8 cellular contexts compared by ENCODE assay signal in the genomic region with DNA sequence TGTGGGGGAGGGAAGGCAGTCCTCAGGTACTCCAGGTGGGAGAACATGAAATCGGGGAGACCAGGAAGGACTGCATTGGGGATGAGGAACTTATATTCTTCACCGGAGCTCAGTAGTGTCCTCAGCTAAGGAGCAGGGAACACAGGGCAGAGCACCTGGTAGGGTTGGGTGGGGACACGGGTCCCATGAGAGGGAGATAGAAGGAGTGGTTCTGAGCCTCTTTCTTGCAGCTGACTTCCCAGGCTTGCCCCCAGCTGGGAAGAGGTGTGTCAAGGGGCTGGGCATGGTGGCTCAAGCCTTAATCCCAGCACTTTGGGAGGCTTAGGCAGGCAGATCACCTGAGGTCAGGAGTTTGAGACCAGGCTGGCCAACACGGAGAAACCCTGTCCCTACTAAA. TPM values are rescaled to one million over a fixed set of nuclear protein-coding genes. Genes with fewer than 3 reads are reported as not detected.
DNase-seq lines count a peak whose midpoint lies in the region; ATAC-seq, FAIRE-seq and TF ChIP-seq lines count a peak whose summit lies in the region.

No MANE protein-coding gene starts in this region.

- no peak for DNase-seq in activated CD4-positive, alpha-beta T cell treated with anti-CD3 and anti-CD28 coated beads, Interleukin-2, amount 10 ng/mL, durations not matched to agents 7 days and 5 days
- no peak for DNase-seq in activated CD4-positive, alpha-beta T cell treated with anti-CD3 and anti-CD28 coated beads, Interleukin-2, amount 50 U/mL, for 48 hours
- DNase-seq in activated naive CD8-positive, alpha-beta T cell treated with anti-CD3 and anti-CD28 coated beads, Interleukin-2, amount 50 U/mL, for 24 hours = no peak
- peak; percentile 45 for DNase-seq in kidney
- DNase-seq in suprapubic skin (ENCODE audit: low spot score in 2 of 2) = no peak
- DNase-seq in DMS 273 treated with DMSO at 0.1 percent for 48 hours (lab: John Stamatoyannopoulos, UW) = no peak
- DNase-seq in HK-2 (ENCODE audit: unreplicated experiment) = no peak

- H3K9ac ChIP-seq in kidney (ENCODE audit: low read length in 2 of 2) = peak overlapping the region in 1 of 2 donors; percentile 82

- H3K4me1 ChIP-seq in kidney (ENCODE audit: control insufficient read depth in 1 of 2, insufficient read depth in 1 of 2, low read depth in 1 of 2, low read length in 2 of 2) (peaks cover 9 to 35% of the 10 kb centered on the region in 2 donors), suprapubic skin (peaks cover 92% of the 10 kb centered on the region)

- intact Hi-C loops in kidney (cut with DNase I) = no loop called here

- no peak for FAIRE-seq in kidney (lab: Jason Lieb, UNC)

- no peak for TF ChIP-seq POLR2A in suprapubic skin (IDR thresholded peaks at IDR 0.05)

- H3K27ac Mint-ChIP-seq in activated CD4-positive, alpha-beta T cell treated with anti-CD3 and anti-CD28 coated beads, Interleukin-2, amount 10 ng/mL, durations not matched to agents 7 days and 5 days = peak overlapping the region; percentile 88
- peak overlapping the region; percentile 91 for H3K27ac Mint-ChIP-seq in activated naive CD8-positive, alpha-beta T cell treated with anti-CD3 and anti-CD28 coated beads, Interleukin-2, amount 50 U/mL, for 24 hours

- no peaks in the 10 kb centered on the region for H3K9me3 Mint-ChIP-seq in activated CD4-positive, alpha-beta T cell treated with anti-CD3 and anti-CD28 coated beads, Interleukin-2, amount 10 ng/mL, durations not matched to agents 7 days and 5 days
- H3K9me3 Mint-ChIP-seq in activated naive CD8-positive, alpha-beta T cell treated with anti-CD3 and anti-CD28 coated beads, Interleukin-2, amount 50 U/mL, for 24 hours = no peaks in the 10 kb centered on the region

- peaks cover 15% of the 10 kb centered on the region for H3K27me3 Mint-ChIP-seq in activated CD4-positive, alpha-beta T cell treated with anti-CD3 and anti-CD28 coated beads, Interleukin-2, amount 10 ng/mL, durations not matched to agents 7 days and 5 days
- peaks cover 5% of the 10 kb centered on the region for H3K27me3 Mint-ChIP-seq in activated naive CD8-positive, alpha-beta T cell treated with anti-CD3 and anti-CD28 coated beads, Interleukin-2, amount 50 U/mL, for 24 hours

- no peak for ATAC-seq in activated naive CD8-positive, alpha-beta T cell treated with anti-CD3 and anti-CD28 coated beads, Interleukin-2, amount 50 U/mL, for 24 hours
- ATAC-seq in GM18511 (IDR thresholded peaks at IDR 0.05; ENCODE audit: unreplicated experiment) = no peak

- H3K27ac ChIP-seq in kidney (ENCODE audit: low read depth in 2 of 2, low read length in 2 of 2) (peak overlapping the region; percentile 34 to 83), suprapubic skin (peak overlapping the region; percentile 85)

- POLR2A ChIA-PET in activated CD4-positive, alpha-beta T cell treated with anti-CD3 and anti-CD28 coated beads, Interleukin-2, amount 10 ng/mL, durations not matched to agents 7 days and 5 days (lab: Charles Lee) = interaction anchor here (1.7 kb wide), 1 partner anchor 18 kb away, joined by 7 read pairs; the partner anchor contains the start of gene TMEM208

- H3K36me3 ChIP-seq in kidney (ENCODE audit: control insufficient read depth in 1 of 2, insufficient read depth in 2 of 2, low read length in 2 of 2) = no peaks in the 10 kb centered on the region
- H3K36me3 ChIP-seq in suprapubic skin = no peaks in the 10 kb centered on the region

- 67% methylated on average over 4 of the region's 4 CpGs for WGBS in suprapubic skin

- H3K4me1 Mint-ChIP-seq in activated CD4-positive, alpha-beta T cell treated with anti-CD3 and anti-CD28 coated beads, Interleukin-2, amount 10 ng/mL, durations not matched to agents 7 days and 5 days = peaks cover 51% of the 10 kb centered on the region
- peaks cover 67% of the 10 kb centered on the region for H3K4me1 Mint-ChIP-seq in activated naive CD8-positive, alpha-beta T cell treated with anti-CD3 and anti-CD28 coated beads, Interleukin-2, amount 50 U/mL, for 24 hours

- no peak overlapping the region for H3K4me3 ChIP-seq in kidney (ENCODE audit: low read length in 2 of 2)
- H3K4me3 ChIP-seq in suprapubic skin = peak overlapping the region; percentile 89

- H3K4me3 Mint-ChIP-seq in activated CD4-positive, alpha-beta T cell treated with anti-CD3 and anti-CD28 coated beads, Interleukin-2, amount 10 ng/mL, durations not matched to agents 7 days and 5 days = peak overlapping the region; percentile 91
- peak overlapping the region; percentile 89 for H3K4me3 Mint-ChIP-seq in activated naive CD8-positive, alpha-beta T cell treated with anti-CD3 and anti-CD28 coated beads, Interleukin-2, amount 50 U/mL, for 24 hours

- no peaks in the 10 kb centered on the region for H3K36me3 Mint-ChIP-seq in activated CD4-positive, alpha-beta T cell treated with anti-CD3 and anti-CD28 coated beads, Interleukin-2, amount 10 ng/mL, durations not matched to agents 7 days and 5 days (ENCODE audit: low read depth)
- H3K36me3 Mint-ChIP-seq in activated naive CD8-positive, alpha-beta T cell treated with anti-CD3 and anti-CD28 coated beads, Interleukin-2, amount 50 U/mL, for 24 hours (ENCODE audit: low read depth) = peaks cover 3% of the 10 kb centered on the region

- H3K9me3 ChIP-seq in kidney (ENCODE audit: control insufficient read depth in 1 of 2, low read length in 2 of 2) (no peaks in the 10 kb centered on the region), suprapubic skin (no peaks in the 10 kb centered on the region)

- TF ChIP-seq CTCF in kidney (IDR thresholded peaks at IDR 0.05; ENCODE audit: borderline replicate concordance, extremely low read depth, insufficient read depth) (no peak), suprapubic skin (IDR thresholded peaks at IDR 0.05) (no peak)

- no peak for TF ChIP-seq EP300 in suprapubic skin (IDR thresholded peaks at IDR 0.05)

- peaks cover 21% of the 10 kb centered on the region for H3K27me3 ChIP-seq in suprapubic skin

- CTCF ChIA-PET in activated CD4-positive, alpha-beta T cell treated with anti-CD3 and anti-CD28 coated beads, Interleukin-2, amount 10 ng/mL, durations not matched to agents 7 days and 5 days (lab: Charles Lee) = interaction anchor here (0.7 to 4.6 kb wide), 13 partner anchors 9 to 276 kb away, joined by 3 to 24 read pairs (median 3); partner anchors contain the start of genes ATP6V0D1, HSD11B2 and TMEM208

RNA-seq across cellular contexts. Expression of gene FHOD1, which starts 2.1 kb away (rescaled TPM):
- total RNA-seq in activated CD4-positive, alpha-beta T cell treated with anti-CD3 and anti-CD28 coated beads, Interleukin-2, amount 10 ng/mL, durations not matched to agents 7 days and 5 days = 10 to 100 TPM; 59.2 to 62.0 TPM
- total RNA-seq in kidney (30.4 TPM), suprapubic skin (10 to 100 TPM in 3 of 4 donors, 1 to 10 TPM in 1; 7.7 to 28.8 (median 15.3) TPM)
- 21.0 TPM for polyA plus RNA-seq in kidney (ENCODE audit: insufficient read depth, low read depth, low replicate concordance)

RNA-seq across cellular contexts. Expression of gene SLC9A5, which starts 3.6 kb away (rescaled TPM):
- total RNA-seq in activated CD4-positive, alpha-beta T cell treated with anti-CD3 and anti-CD28 coated beads, Interleukin-2, amount 10 ng/mL, durations not matched to agents 7 days and 5 days = 1 to 10 TPM; 1.5 to 2.0 TPM
- total RNA-seq in kidney (1.1 TPM), suprapubic skin (under 1 TPM; 0.26 to 0.64 (median 0.43) TPM)
- 0.92 TPM for polyA plus RNA-seq in kidney (ENCODE audit: insufficient read depth, low read depth, low replicate concordance)

RNA-seq across cellular contexts. Expression of gene TMEM208, which starts 18.3 kb away (rescaled TPM):
- total RNA-seq in activated CD4-positive, alpha-beta T cell treated with anti-CD3 and anti-CD28 coated beads, Interleukin-2, amount 10 ng/mL, durations not matched to agents 7 days and 5 days = 10 to 100 TPM; 25.8 to 40.8 TPM
- total RNA-seq in kidney (47.1 TPM), suprapubic skin (10 to 100 TPM; 32.8 to 46.8 (median 40.0) TPM)
- polyA plus RNA-seq in kidney (ENCODE audit: insufficient read depth, low read depth, low replicate concordance) = 145 TPM

RNA-seq across cellular contexts. Expression of gene PLEKHG4, which starts 34.1 kb away (rescaled TPM):
- 10 to 100 TPM; 15.7 TPM for total RNA-seq in activated CD4-positive, alpha-beta T cell treated with anti-CD3 and anti-CD28 coated beads, Interleukin-2, amount 10 ng/mL, durations not matched to agents 7 days and 5 days
- total RNA-seq in kidney (10.1 TPM), suprapubic skin (10 to 100 TPM; 13.8 to 36.8 (median 26.9) TPM)
- polyA plus RNA-seq in kidney (ENCODE audit: insufficient read depth, low read depth, low replicate concordance) = 2.6 TPM

RNA-seq across cellular contexts. Expression of gene ELMO3, which starts 46.3 kb away (rescaled TPM):
- total RNA-seq in activated CD4-positive, alpha-beta T cell treated with anti-CD3 and anti-CD28 coated beads, Interleukin-2, amount 10 ng/mL, durations not matched to agents 7 days and 5 days = 1 to 10 TPM; 6.2 to 6.3 TPM
- total RNA-seq in kidney = 24.2 TPM
- 33.1 TPM for polyA plus RNA-seq in kidney (ENCODE audit: insufficient read depth, low read depth, low replicate concordance)
- total RNA-seq in suprapubic skin = 10 to 100 TPM; 48.0 to 77.6 (median 56.7) TPM
